Comparison of ENCODE assay signal across 18 cellular contexts in the genomic region with DNA sequence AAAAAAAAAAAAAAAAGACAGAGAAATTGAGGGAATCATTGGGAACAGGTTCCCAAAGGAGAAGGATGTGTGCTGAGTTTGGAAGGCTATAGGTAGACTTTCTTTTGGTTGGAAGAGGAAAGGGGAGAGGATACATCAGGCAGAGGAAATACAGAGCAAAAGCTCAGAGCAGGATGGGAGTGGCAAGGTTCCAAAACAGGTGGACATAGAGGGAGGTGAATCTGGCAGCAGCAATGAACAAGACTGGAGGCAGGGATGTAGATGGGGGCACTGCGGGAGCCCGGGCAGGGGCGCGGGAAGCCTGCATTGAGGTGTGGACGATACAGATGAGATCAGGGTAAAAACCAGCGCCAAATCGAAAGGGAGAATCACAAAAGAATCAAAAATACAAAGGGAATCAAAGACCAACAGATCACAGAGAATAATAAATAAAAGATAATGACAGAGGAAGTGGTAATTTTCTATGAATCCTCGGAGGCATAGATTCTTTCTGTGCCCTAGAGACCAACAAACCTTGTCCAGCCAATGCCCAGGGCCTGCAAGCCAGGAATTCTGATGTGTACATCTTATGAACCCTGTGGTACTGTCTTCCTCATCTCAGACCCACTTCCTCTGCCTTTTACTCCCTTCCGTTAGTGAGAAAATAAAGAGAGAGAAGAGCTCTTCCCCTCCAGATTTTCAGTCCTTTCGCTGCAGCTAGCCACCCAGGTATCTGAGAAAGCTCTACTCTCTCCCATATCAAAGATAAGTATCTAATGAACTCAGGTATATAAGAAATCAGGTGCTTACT.
DNase-seq lines count a peak whose midpoint lies in the region; ATAC-seq and TF ChIP-seq lines count a peak whose summit lies in the region.
"Had no signal": no experiment of that assay in that cellular context is flagged by ENCODE, and none has a peak within 500 bp of the region (broad histone marks: within the 10 kb centered on the region; RNA-seq: fewer than 3 reads in every experiment).

No MANE protein-coding gene starts in this region.

- peak overlapping the region; percentile 4 for H3K4me3 Mint-ChIP-seq in activated CD4-positive, alpha-beta T cell treated with anti-CD3 and anti-CD28 coated beads, Interleukin-2, amount 10 ng/mL, durations not matched to agents 24 days and 14 days
- peak overlapping the region; percentile 67 for H3K4me3 Mint-ChIP-seq in CD4-positive, alpha-beta T cell
- no peak overlapping the region for H3K4me3 Mint-ChIP-seq in dendritic cell treated with granulocyte-macrophage colony-stimulating factor and Interleukin-4, amounts not matched to agents 40 ng/mL and 50 ng/mL, for 4 days
- H3K4me3 Mint-ChIP-seq: activated T-helper 1 cell treated with anti-CD3 and anti-CD28 coated beads, Interleukin-12 subunit alpha, Interleukin-12 subunit beta, Interleukin-2, Interleukin-4 antibody, amounts not matched to agents 30 ng/mL and 10 ng/mL and 1 ng/mL, durations not matched to agents 14 hours and 24 hours and 36 hours had no signal

- TF ChIP-seq CTCF in CD4-positive, alpha-beta T cell (IDR thresholded peaks at IDR 0.05) = no peak
- TF ChIP-seq CTCF in Panc1 (IDR thresholded peaks at IDR 0.05) (no peak), suprapubic skin (IDR thresholded peaks at IDR 0.05) (no peak)

- H3K36me3 ChIP-seq in Panc1 (ENCODE audit: control insufficient read depth, insufficient read depth, low read length) (no peaks in the 10 kb centered on the region), suprapubic skin (no peaks in the 10 kb centered on the region)
- H3K36me3 ChIP-seq: lower lobe of right lung had no signal

- H3K27me3 ChIP-seq in CD4-positive, alpha-beta T cell (ENCODE audit: control insufficient read depth, insufficient read depth, low read length) = no peaks in the 10 kb centered on the region
- H3K27me3 ChIP-seq in Panc1 (ENCODE audit: control insufficient read depth, insufficient read depth, low read length) (no peaks in the 10 kb centered on the region), suprapubic skin (no peaks in the 10 kb centered on the region)

- H3K27ac ChIP-seq in CD4-positive, alpha-beta T cell (ENCODE audit: low read depth, low read length) = peak overlapping the region; percentile 44
- H3K27ac ChIP-seq in Panc1 (ENCODE audit: low read length) (peak overlapping the region; percentile 17; the same call in 1 of the 2 replicates), suprapubic skin (no peak overlapping the region)
- H3K27ac ChIP-seq: A549, lower lobe of right lung had no signal

- peaks cover 25% of the 10 kb centered on the region for H3K4me1 Mint-ChIP-seq in activated CD4-positive, alpha-beta T cell treated with anti-CD3 and anti-CD28 coated beads, Interleukin-2, amount 10 ng/mL, durations not matched to agents 24 days and 14 days
- H3K4me1 Mint-ChIP-seq in CD4-positive, alpha-beta T cell (ENCODE audit: low read depth) = peaks cover 63% of the 10 kb centered on the region
- peaks cover 81% of the 10 kb centered on the region for H3K4me1 Mint-ChIP-seq in dendritic cell treated with granulocyte-macrophage colony-stimulating factor and Interleukin-4, amounts not matched to agents 40 ng/mL and 50 ng/mL, for 4 days (ENCODE audit: low read depth)

- H3K9me3 Mint-ChIP-seq in activated CD4-positive, alpha-beta T cell treated with anti-CD3 and anti-CD28 coated beads, Interleukin-2, amount 10 ng/mL, durations not matched to agents 24 days and 14 days = peaks cover 9% of the 10 kb centered on the region
- H3K9me3 Mint-ChIP-seq in CD4-positive, alpha-beta T cell = no peaks in the 10 kb centered on the region
- no peaks in the 10 kb centered on the region for H3K9me3 Mint-ChIP-seq in dendritic cell treated with granulocyte-macrophage colony-stimulating factor and Interleukin-4, amounts not matched to agents 40 ng/mL and 50 ng/mL, for 4 days
- H3K9me3 Mint-ChIP-seq: activated T-helper 1 cell treated with anti-CD3 and anti-CD28 coated beads, Interleukin-12 subunit alpha, Interleukin-12 subunit beta, Interleukin-2, Interleukin-4 antibody, amounts not matched to agents 30 ng/mL and 10 ng/mL and 1 ng/mL, durations not matched to agents 14 hours and 24 hours and 36 hours had no signal

- WGBS in suprapubic skin = 87% methylated on average over 10 of the region's 10 CpGs

- no peaks in the 10 kb centered on the region for H3K27me3 Mint-ChIP-seq in activated CD4-positive, alpha-beta T cell treated with anti-CD3 and anti-CD28 coated beads, Interleukin-2, amount 10 ng/mL, durations not matched to agents 24 days and 14 days
- H3K27me3 Mint-ChIP-seq in CD4-positive, alpha-beta T cell = no peaks in the 10 kb centered on the region
- no peaks in the 10 kb centered on the region for H3K27me3 Mint-ChIP-seq in dendritic cell treated with granulocyte-macrophage colony-stimulating factor and Interleukin-4, amounts not matched to agents 40 ng/mL and 50 ng/mL, for 4 days

- H3K4me3 ChIP-seq in Panc1 (ENCODE audit: low read depth in 2 of 2, low read length in 2 of 2) (no peak overlapping the region), suprapubic skin (no peak overlapping the region)
- H3K4me3 ChIP-seq: A549, GM23248, lower lobe of right lung had no signal

- H3K4me1 ChIP-seq in Panc1 (ENCODE audit: control insufficient read depth, insufficient read depth, low read length) (no peaks in the 10 kb centered on the region; the same call in none of the 2 replicates), suprapubic skin (peaks cover 18% of the 10 kb centered on the region)

- CTCF ChIA-PET in CD4-positive, alpha-beta T cell (lab: Charles Lee) = interaction anchor here (1.8 kb wide), 1 partner anchor 13 kb away, joined by 9 read pairs; no protein-coding TSS in a partner anchor
- CTCF ChIA-PET in Panc1 (lab: Charles Lee) = no interaction called here

- TF ChIP-seq EP300 in suprapubic skin (IDR thresholded peaks at IDR 0.05) = no peak

- TF ChIP-seq POLR2A in suprapubic skin (IDR thresholded peaks at IDR 0.05) = no peak

- peak overlapping the region; percentile 39 for H3K27ac Mint-ChIP-seq in activated CD4-positive, alpha-beta T cell treated with anti-CD3 and anti-CD28 coated beads, Interleukin-2, amount 10 ng/mL, durations not matched to agents 24 days and 14 days
- peak overlapping the region; percentile 75 for H3K27ac Mint-ChIP-seq in CD4-positive, alpha-beta T cell
- peak overlapping the region; percentile 82 for H3K27ac Mint-ChIP-seq in dendritic cell treated with granulocyte-macrophage colony-stimulating factor and Interleukin-4, amounts not matched to agents 40 ng/mL and 50 ng/mL, for 4 days
- H3K27ac Mint-ChIP-seq: activated T-helper 1 cell treated with anti-CD3 and anti-CD28 coated beads, Interleukin-12 subunit alpha, Interleukin-12 subunit beta, Interleukin-2, Interleukin-4 antibody, amounts not matched to agents 30 ng/mL and 10 ng/mL and 1 ng/mL, durations not matched to agents 14 hours and 24 hours and 36 hours had no signal

- in situ Hi-C loops in Panc1 (cut with HindIII; ENCODE audit: low pct_unique_long_range_greater_than_20kb, low sequenced_read_pairs) = no loop called here

- no peak for DNase-seq in activated CD4-positive, alpha-beta T cell treated with anti-CD3 and anti-CD28 coated beads, Interleukin-2, amount 10 ng/mL, durations not matched to agents 24 days and 14 days
- no peak for DNase-seq in activated CD4-positive, alpha-beta T cell treated with anti-CD3 and anti-CD28 coated beads, Interleukin-2, amount 50 U/mL, for 48 hours
- no peak for DNase-seq in CD4-positive, alpha-beta T cell
- no peak for DNase-seq in Panc1 (ENCODE audit: low read depth, low spot score)
- no peak for DNase-seq in suprapubic skin (ENCODE audit: low spot score in 2 of 2)
- DNase-seq in DMS 273 (lab: John Stamatoyannopoulos, UW; ENCODE audit: unreplicated experiment) = no peak
- DNase-seq in activated CD8-positive, alpha-beta memory T cell treated with anti-CD3 and anti-CD28 coated beads, Interleukin-2, amount 50 U/mL, for 48 hours = no peak
- DNase-seq: DMS53, GM23248, lower lobe of right lung, NCI-H1417 treated with DMSO at 0.1 percent for 48 hours, NCI-H510A, nucleus accumbens, retina had no signal

- H3K36me3 Mint-ChIP-seq in activated CD4-positive, alpha-beta T cell treated with anti-CD3 and anti-CD28 coated beads, Interleukin-2, amount 10 ng/mL, durations not matched to agents 24 days and 14 days (ENCODE audit: low read depth) = peaks cover 3% of the 10 kb centered on the region
- no peaks in the 10 kb centered on the region for H3K36me3 Mint-ChIP-seq in CD4-positive, alpha-beta T cell (ENCODE audit: low read depth)
- H3K36me3 Mint-ChIP-seq in dendritic cell treated with granulocyte-macrophage colony-stimulating factor and Interleukin-4, amounts not matched to agents 40 ng/mL and 50 ng/mL, for 4 days (ENCODE audit: low read depth) = no peaks in the 10 kb centered on the region

- no peak for ATAC-seq in CD4-positive, alpha-beta T cell (ENCODE audit: poor library complexity)
- ATAC-seq in Panc1 = no peak
- ATAC-seq: A549, esophagus mucosa, lower lobe of right lung had no signal

- intact Hi-C loops in activated CD4-positive, alpha-beta T cell treated with anti-CD3 and anti-CD28 coated beads, Interleukin-2, amount 10 ng/mL, durations not matched to agents 24 days and 14 days (cut with micrococcal nuclease) = no loop called here
- intact Hi-C loops in CD4-positive, alpha-beta T cell (cut with DNase I, micrococcal nuclease) = no loop called here
- intact Hi-C loops in Panc1 (cut with micrococcal nuclease; ENCODE audit: unreplicated experiment) = no loop called here
- intact Hi-C loops in dendritic cell treated with granulocyte-macrophage colony-stimulating factor and Interleukin-4, amounts not matched to agents 40 ng/mL and 50 ng/mL, for 4 days (cut with micrococcal nuclease) = loop anchor here (5.0 kb wide), 2 partner anchors 33 to 37 kb away; no protein-coding TSS in a partner anchor

- no peaks in the 10 kb centered on the region for H3K9me3 ChIP-seq in CD4-positive, alpha-beta T cell (ENCODE audit: control insufficient read depth, low read length)
- H3K9me3 ChIP-seq in Panc1 (ENCODE audit: control insufficient read depth, insufficient read depth, low read depth, low read length) (no peaks in the 10 kb centered on the region), suprapubic skin (no peaks in the 10 kb centered on the region)
- H3K9me3 ChIP-seq: A549, lower lobe of right lung had no signal

- POLR2A ChIA-PET in CD4-positive, alpha-beta T cell (lab: Charles Lee) = interaction anchor here (0.6 to 1.3 kb wide), 4 partner anchors 30 to 158 kb away, joined by 3 to 5 read pairs (median 4); no protein-coding TSS in a partner anchor
- POLR2A ChIA-PET in Panc1 (lab: Charles Lee) = interaction anchor here (0.6 kb wide), 1 partner anchor 31 kb away, joined by 3 read pairs; no protein-coding TSS in a partner anchor

- BruUV-seq in Panc1 (replicated peaks; lab: Mats Ljungman, UMichigan) = no TSS peak
